In genomic region chr10:89086801-89087513, GRCh38 we compare ENCODE assay signal across 1 cellular context.
A peak's percentile ranks its signal among the peaks of the same experiment; 100 is the strongest.
TF ChIP-seq lines count a peak whose summit lies in the region.

No MANE protein-coding gene starts in this region.

TF ChIP-seq in K562, 482 proteins besides CTCF, POLR2A, EP300 and RAD21 (continued from another document and continues in another):
- TF ChIP-seq CHD7 (IDR thresholded peaks at IDR 0.05; ENCODE audit: low read depth, low read length) (no peak), MAX (CRISPR knock-in tag; IDR thresholded peaks at IDR 0.05) (no peak), ZNF347 (CRISPR knock-in tag; IDR thresholded peaks at IDR 0.05; ENCODE audit: low read depth) (no peak), ZEB2 (IDR thresholded peaks at IDR 0.05) (no peak), KAT7 (CRISPR knock-in tag; IDR thresholded peaks at IDR 0.05; ENCODE audit: borderline replicate concordance) (no peak), ZSCAN32 (CRISPR knock-in tag; IDR thresholded peaks at IDR 0.05) (peak; percentile 93), ZFP1 (CRISPR knock-in tag; IDR thresholded peaks at IDR 0.05) (no peak), ZNF561 (CRISPR knock-in tag; conservative IDR thresholded peaks at IDR 0.05) (no peak), THRB (CRISPR knock-in tag; conservative IDR thresholded peaks at IDR 0.05) (0 out of 2 replicates have a peak, but pooled peaks have one; percentile 7), FOXA1 (IDR thresholded peaks at IDR 0.05; ENCODE audit: borderline replicate concordance) (no peak), ZNF280B (CRISPR knock-in tag; IDR thresholded peaks at IDR 0.05) (no peak), ATF4 (CRISPR knock-in tag; IDR thresholded peaks at IDR 0.05) (peak; percentile 96), RFX1 (IDR thresholded peaks at IDR 0.05) (no peak), TCF7L2 (IDR thresholded peaks at IDR 0.05; ENCODE audit: low read depth, low read length) (no peak), ZNF717 (CRISPR knock-in tag; IDR thresholded peaks at IDR 0.05) (no peak), ZNF780A (CRISPR knock-in tag; IDR thresholded peaks at IDR 0.05) (no peak), PURB (CRISPR knock-in tag; IDR thresholded peaks at IDR 0.05; ENCODE audit: low read depth) (no peak)
- TF ChIP-seq, protein P1, sequence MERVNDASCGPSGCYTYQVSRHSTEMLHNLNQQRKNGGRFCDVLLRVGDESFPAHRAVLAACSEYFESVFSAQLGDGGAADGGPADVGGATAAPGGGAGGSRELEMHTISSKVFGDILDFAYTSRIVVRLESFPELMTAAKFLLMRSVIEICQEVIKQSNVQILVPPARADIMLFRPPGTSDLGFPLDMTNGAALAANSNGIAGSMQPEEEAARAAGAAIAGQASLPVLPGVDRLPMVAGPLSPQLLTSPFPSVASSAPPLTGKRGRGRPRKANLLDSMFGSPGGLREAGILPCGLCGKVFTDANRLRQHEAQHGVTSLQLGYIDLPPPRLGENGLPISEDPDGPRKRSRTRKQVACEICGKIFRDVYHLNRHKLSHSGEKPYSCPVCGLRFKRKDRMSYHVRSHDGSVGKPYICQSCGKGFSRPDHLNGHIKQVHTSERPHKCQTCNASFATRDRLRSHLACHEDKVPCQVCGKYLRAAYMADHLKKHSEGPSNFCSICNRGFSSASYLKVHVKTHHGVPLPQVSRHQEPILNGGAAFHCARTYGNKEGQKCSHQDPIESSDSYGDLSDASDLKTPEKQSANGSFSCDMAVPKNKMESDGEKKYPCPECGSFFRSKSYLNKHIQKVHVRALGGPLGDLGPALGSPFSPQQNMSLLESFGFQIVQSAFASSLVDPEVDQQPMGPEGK (CRISPR knock-in tag; IDR thresholded peaks at IDR 0.05; ENCODE audit: borderline replicate concordance): no peak
- TF ChIP-seq, protein P2, sequence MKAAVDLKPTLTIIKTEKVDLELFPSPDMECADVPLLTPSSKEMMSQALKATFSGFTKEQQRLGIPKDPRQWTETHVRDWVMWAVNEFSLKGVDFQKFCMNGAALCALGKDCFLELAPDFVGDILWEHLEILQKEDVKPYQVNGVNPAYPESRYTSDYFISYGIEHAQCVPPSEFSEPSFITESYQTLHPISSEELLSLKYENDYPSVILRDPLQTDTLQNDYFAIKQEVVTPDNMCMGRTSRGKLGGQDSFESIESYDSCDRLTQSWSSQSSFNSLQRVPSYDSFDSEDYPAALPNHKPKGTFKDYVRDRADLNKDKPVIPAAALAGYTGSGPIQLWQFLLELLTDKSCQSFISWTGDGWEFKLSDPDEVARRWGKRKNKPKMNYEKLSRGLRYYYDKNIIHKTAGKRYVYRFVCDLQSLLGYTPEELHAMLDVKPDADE (conservative IDR thresholded peaks at IDR 0.05; ENCODE audit: control insufficient read depth, low read depth, low read length): no peak
- TF ChIP-seq, protein P3, sequence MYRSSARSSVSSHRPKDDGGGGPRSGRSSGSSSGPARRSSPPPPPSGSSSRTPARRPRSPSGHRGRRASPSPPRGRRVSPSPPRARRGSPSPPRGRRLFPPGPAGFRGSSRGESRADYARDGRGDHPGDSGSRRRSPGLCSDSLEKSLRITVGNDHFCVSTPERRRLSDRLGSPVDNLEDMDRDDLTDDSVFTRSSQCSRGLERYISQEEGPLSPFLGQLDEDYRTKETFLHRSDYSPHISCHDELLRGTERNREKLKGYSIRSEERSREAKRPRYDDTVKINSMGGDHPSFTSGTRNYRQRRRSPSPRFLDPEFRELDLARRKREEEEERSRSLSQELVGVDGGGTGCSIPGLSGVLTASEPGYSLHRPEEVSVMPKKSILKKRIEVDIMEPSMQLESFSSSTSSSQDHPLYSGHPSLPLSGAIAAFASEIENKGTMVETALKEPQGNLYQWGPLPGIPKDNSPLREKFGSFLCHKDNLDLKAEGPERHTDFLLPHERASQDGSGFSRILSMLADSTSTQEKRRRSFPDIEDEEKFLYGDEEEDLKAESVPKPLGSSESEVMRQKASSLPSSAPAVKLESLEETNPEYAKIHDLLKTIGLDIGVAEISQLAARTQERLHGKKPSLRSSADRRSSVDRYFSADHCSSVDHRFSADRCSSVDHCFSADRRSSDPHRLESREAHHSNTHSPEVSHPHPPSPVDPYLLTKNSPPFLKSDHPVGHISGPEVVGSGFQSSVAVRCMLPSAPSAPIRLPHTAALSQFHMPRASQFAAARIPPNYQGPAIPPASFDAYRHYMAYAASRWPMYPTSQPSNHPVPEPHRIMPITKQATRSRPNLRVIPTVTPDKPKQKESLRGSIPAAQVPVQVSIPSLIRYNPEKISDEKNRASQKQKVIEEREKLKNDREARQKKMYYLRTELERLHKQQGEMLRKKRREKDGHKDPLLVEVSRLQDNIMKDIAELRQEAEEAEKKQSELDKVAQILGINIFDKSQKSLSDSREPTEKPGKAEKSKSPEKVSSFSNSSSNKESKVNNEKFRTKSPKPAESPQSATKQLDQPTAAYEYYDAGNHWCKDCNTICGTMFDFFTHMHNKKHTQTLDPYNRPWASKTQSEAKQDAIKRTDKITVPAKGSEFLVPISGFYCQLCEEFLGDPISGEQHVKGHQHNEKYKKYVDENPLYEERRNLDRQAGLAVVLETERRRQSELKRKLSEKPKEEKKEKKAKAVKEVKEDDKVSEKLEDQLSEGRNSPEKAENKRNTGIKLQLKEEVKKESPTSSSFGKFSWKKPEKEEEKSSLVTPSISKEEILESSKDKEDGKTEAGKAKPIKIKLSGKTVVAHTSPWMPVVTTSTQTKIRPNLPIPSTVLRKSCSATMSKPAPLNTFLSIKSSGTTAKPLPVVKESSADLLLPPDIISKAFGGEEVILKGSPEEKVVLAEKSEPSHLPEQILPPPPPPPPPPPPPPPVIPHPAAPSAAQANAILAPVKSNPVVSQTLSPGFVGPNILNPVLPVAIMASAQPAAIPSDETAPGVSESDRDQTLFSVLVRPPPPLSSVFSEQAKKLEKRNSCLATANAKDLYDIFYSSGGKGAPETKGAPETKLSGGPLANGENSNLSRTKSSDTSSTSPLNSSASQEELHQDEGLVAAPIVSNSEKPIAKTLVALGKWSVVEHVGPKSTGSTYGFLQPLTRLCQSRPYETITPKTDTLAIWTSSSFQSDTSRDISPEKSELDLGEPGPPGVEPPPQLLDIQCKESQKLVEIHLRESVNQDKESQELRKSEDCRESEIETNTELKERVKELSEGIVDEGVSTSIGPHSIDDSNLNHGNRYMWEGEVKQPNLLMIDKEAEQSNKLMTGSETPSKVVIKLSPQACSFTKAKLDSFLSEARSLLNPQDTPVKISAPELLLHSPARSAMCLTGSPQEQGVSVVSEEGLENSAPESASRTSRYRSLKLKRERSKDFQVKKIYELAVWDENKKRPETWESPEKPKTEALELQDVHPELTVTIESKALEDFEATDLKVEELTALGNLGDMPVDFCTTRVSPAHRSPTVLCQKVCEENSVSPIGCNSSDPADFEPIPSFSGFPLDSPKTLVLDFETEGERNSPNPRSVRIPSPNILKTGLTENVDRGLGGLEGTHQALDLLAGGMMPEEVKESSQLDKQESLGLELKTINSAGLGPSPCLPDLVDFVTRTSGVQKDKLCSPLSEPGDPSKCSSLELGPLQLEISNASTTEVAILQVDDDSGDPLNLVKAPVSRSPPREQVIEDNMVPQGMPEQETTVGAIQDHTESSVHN (IDR thresholded peaks at IDR 0.05; ENCODE audit: borderline replicate concordance in 1 of 2, low read depth in 1 of 2): peak in 1 of 2 experiments; percentile 92; a peak in 2 of 4 replicates
- TF ChIP-seq, protein P4, sequence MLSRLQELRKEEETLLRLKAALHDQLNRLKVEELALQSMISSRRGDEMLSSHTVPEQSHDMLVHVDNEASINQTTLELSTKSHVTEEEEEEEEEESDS (CRISPR knock-in tag; IDR thresholded peaks at IDR 0.05): no peak
